In genomic region chr11:122451911-122452310, GRCh38 we compare ENCODE assay signal across 8 cellular contexts.
"Had no signal": no experiment of that assay in that cellular context is flagged by ENCODE, and none has a peak within 500 bp of the region (broad histone marks: within the 10 kb centered on the region; RNA-seq: fewer than 3 reads in every experiment).

No MANE protein-coding gene starts in this region.

- DNase-seq: IMR-90, KBM-7, KG1 had no signal

- ATAC-seq: HepG2, K562 had no signal

- H3K4me2 ChIP-seq: KMS-11 had no signal

- FAIRE-seq: HepG2, HTR-8/SVneo, K562 had no signal

- H3K4me3 ChIP-seq: K562 had no signal

- H3K27ac ChIP-seq: HL-60, KMS-11 had no signal
